ENCODE assay signal across 8 cellular contexts in genomic region chr2:30711646-30712085, GRCh38.
DNase-seq lines count a peak whose midpoint lies in the region; TF ChIP-seq lines count a peak whose summit lies in the region.

No MANE protein-coding gene starts in this region.

- POLR2A ChIA-PET in PC-9 (lab: Charles Lee; ENCODE audit: unreplicated experiment) = interaction anchor here (0.6 kb wide), 1 partner anchor 1018 kb away, joined by 3 read pairs; no protein-coding TSS in a partner anchor

- TF ChIP-seq EP300 in neural cell (conservative IDR thresholded peaks at IDR 0.05; ENCODE audit: poor library complexity, severe bottlenecking) (no peak), stomach (IDR thresholded peaks at IDR 0.05) (no peak)

- WGBS in GM23248 (ENCODE audit: low coverage in 1 of 2, low lambda C conversion rate in 2 of 2, missing lambda C conversion rate in 2 of 2), 2 experiments = 9 to 13% methylated on average over 4 of the region's 4 CpGs
- WGBS in stomach, 5 donors = 19 to 32% (median 26%) methylated on average over 4 of the region's 4 CpGs

- H3K4me1 ChIP-seq in GM23248 (ENCODE audit: insufficient read depth) (no peaks in the 10 kb centered on the region), Karpas-422 (ENCODE audit: low read length) (no peaks in the 10 kb centered on the region), PC-9 (replicated peaks; ENCODE audit: insufficient read depth) (no peaks in the 10 kb centered on the region), fibroblast of lung (ENCODE audit: control insufficient read depth, extremely low read depth, insufficient read depth, low read length) (peaks cover 2% of the 10 kb centered on the region), stomach (peaks cover 0 to 6% (median 3%) of the 10 kb centered on the region in 4 donors)

- no peak for TF ChIP-seq POLR2A in stomach (IDR thresholded peaks at IDR 0.05)

- no TSS peak for BruUV-seq in PC-9 (replicated peaks; lab: Mats Ljungman, UMichigan)

- H4K20me1 ChIP-seq in GM23248 (ENCODE audit: insufficient read depth) (no peaks in the 10 kb centered on the region), Karpas-422 (ENCODE audit: insufficient read depth, low read depth, low read length) (no peaks in the 10 kb centered on the region), PC-9 (ENCODE audit: insufficient read depth) (no peaks in the 10 kb centered on the region), fibroblast of lung (ENCODE audit: control insufficient read depth, extremely low read depth, insufficient read depth, low read length) (no peaks in the 10 kb centered on the region), neural cell (ENCODE audit: insufficient read depth) (no peaks in the 10 kb centered on the region)

- H3K9me2 ChIP-seq in GM23248 (ENCODE audit: insufficient read depth) = no peaks in the 10 kb centered on the region
- no peaks in the 10 kb centered on the region for H3K9me2 ChIP-seq in Karpas-422 (replicated peaks; ENCODE audit: insufficient read depth, low read length)
- H3K9me2 ChIP-seq in PC-9 (ENCODE audit: insufficient read depth) = no peaks in the 10 kb centered on the region
- no peaks in the 10 kb centered on the region for H3K9me2 ChIP-seq in neural cell (ENCODE audit: insufficient read depth, low read length)

- H3K27ac ChIP-seq in GM23248 (no peak overlapping the region), Karpas-422 (ENCODE audit: low read length) (no peak overlapping the region), PC-9 (no peak overlapping the region), fibroblast of lung (ENCODE audit: insufficient read depth, low read length) (no peak overlapping the region), neural cell (ENCODE audit: low read length) (no peak overlapping the region), stomach (no peak overlapping the region)

- H3K9ac ChIP-seq in GM23248 (no peak overlapping the region), Karpas-422 (ENCODE audit: low read length) (no peak overlapping the region), fibroblast of lung (ENCODE audit: insufficient read depth, low read length) (no peak overlapping the region), neural cell (ENCODE audit: low read length) (no peak overlapping the region)

- no peaks in the 10 kb centered on the region for H3K36me3 ChIP-seq in GM23248 (ENCODE audit: low read depth)
- no peaks in the 10 kb centered on the region for H3K36me3 ChIP-seq in Karpas-422 (ENCODE audit: insufficient read depth, low read length)
- no peaks in the 10 kb centered on the region for H3K36me3 ChIP-seq in PC-9 (ENCODE audit: low read depth)
- H3K36me3 ChIP-seq in fibroblast of lung (ENCODE audit: control insufficient read depth, insufficient read depth, low read length) = no peaks in the 10 kb centered on the region
- no peaks in the 10 kb centered on the region for H3K36me3 ChIP-seq in neural cell (ENCODE audit: insufficient read depth, low read length)
- no peaks in the 10 kb centered on the region for H3K36me3 ChIP-seq in stomach

- H3K4me3 ChIP-seq in GM23248 (no peak overlapping the region), Karpas-422 (ENCODE audit: low read length) (no peak overlapping the region), PC-9 (no peak overlapping the region), fibroblast of lung (replicated peaks in 1 of 4; ENCODE audit: control extremely low read depth in 1 of 4, insufficient read depth in 1 of 4, low read depth in 3 of 4, low read length in 4 of 4) (no peak overlapping the region), neural cell (ENCODE audit: low read length) (no peak overlapping the region), stomach (no peak overlapping the region)

- CTCF ChIA-PET in PC-9 (lab: Charles Lee) = interaction anchor here (0.5 to 3.4 kb wide), 19 partner anchors 9 to 1875 kb away, joined by 3 to 78 read pairs (median 4); partner anchors contain the start of genes XDH and YPEL5

- peak; percentile 99 for TF ChIP-seq CTCF in PC-9 (conservative IDR thresholded peaks at IDR 0.05)
- TF ChIP-seq CTCF in fibroblast of lung (conservative IDR thresholded peaks at IDR 0.05 in 1 of 2, IDR thresholded peaks at IDR 0.05 in 1 of 2; ENCODE audit: low read depth in 1 of 2, low read length in 2 of 2) = peak; percentile 100
- TF ChIP-seq CTCF in neural cell (IDR thresholded peaks at IDR 0.05; ENCODE audit: poor library complexity, severe bottlenecking) = peak; percentile 98
- TF ChIP-seq CTCF in stomach (IDR thresholded peaks at IDR 0.05) = peak in 5 of 7 experiments; percentile 92 to 100 (median 98)

- peak; percentile 89 for DNase-seq in EH (ENCODE audit: low read depth)
- peak; percentile 94 for DNase-seq in GM23248
- DNase-seq in Karpas-422 = peak; percentile 95
- peak; percentile 77 to 82 for DNase-seq in PC-9
- peak; percentile 71 for DNase-seq in activated T-cell treated with anti-CD3 and anti-CD28 coated beads for 48 hours (ENCODE audit: low read depth)
- DNase-seq in fibroblast of lung (ENCODE audit: low read depth in 2 of 2) = peak; percentile 77 to 90
- peak; percentile 88 for DNase-seq in stomach

- H3K9me3 ChIP-seq in GM23248 (ENCODE audit: low read depth) (no peaks in the 10 kb centered on the region), Karpas-422 (ENCODE audit: low read length) (no peaks in the 10 kb centered on the region), PC-9 (ENCODE audit: insufficient read depth, low read depth) (0 out of 2 replicates have a peak, but pooled peaks cover 4% of the 10 kb centered on the region), fibroblast of lung (ENCODE audit: control insufficient read depth, insufficient read depth, low read depth, low read length) (no peaks in the 10 kb centered on the region), neural cell (ENCODE audit: low read length) (no peaks in the 10 kb centered on the region), stomach (no peaks in the 10 kb centered on the region)

- no peaks in the 10 kb centered on the region for H3K27me3 ChIP-seq in GM23248 (replicated peaks; ENCODE audit: insufficient read depth)
- no peaks in the 10 kb centered on the region for H3K27me3 ChIP-seq in Karpas-422 (ENCODE audit: low read length)
- H3K27me3 ChIP-seq in PC-9 (ENCODE audit: insufficient read depth, low read depth) = no peaks in the 10 kb centered on the region
- H3K27me3 ChIP-seq in fibroblast of lung (ENCODE audit: control insufficient read depth, insufficient read depth, low read length) = no peaks in the 10 kb centered on the region
- H3K27me3 ChIP-seq in neural cell (ENCODE audit: insufficient read depth, low read depth, low read length) = no peaks in the 10 kb centered on the region
- no peaks in the 10 kb centered on the region for H3K27me3 ChIP-seq in stomach

- H2AFZ ChIP-seq in GM23248 (no peak overlapping the region), Karpas-422 (ENCODE audit: low read length) (no peak overlapping the region), PC-9 (no peak overlapping the region), fibroblast of lung (ENCODE audit: low read length) (no peak overlapping the region), neural cell (ENCODE audit: low read depth, low read length) (no peak overlapping the region)

- intact Hi-C loops in PC-9 (cut with micrococcal nuclease; ENCODE audit: unreplicated experiment) = loop anchor here (1.0 to 10.0 kb wide), 5 partner anchors 503 to 1123 kb away; no protein-coding TSS in a partner anchor
- intact Hi-C loops in stomach (cut with DNase I; ENCODE audit: low total_unique reads) = loop anchor here (5.0 to 10.0 kb wide), 2 partner anchors 456 to 623 kb away; no protein-coding TSS in a partner anchor

- H3K4me2 ChIP-seq in GM23248 (ENCODE audit: unreplicated experiment) (no peak overlapping the region), Karpas-422 (ENCODE audit: low read depth, low read length, poor library complexity, severe bottlenecking) (no peak overlapping the region), PC-9 (no peak overlapping the region), fibroblast of lung (ENCODE audit: extremely low read depth, insufficient read depth, low read length) (no peak overlapping the region), neural cell (ENCODE audit: low read length) (no peak overlapping the region)

- H3K79me2 ChIP-seq in GM23248 (ENCODE audit: insufficient read depth) = no peaks in the 10 kb centered on the region
- H3K79me2 ChIP-seq in Karpas-422 (ENCODE audit: low read length) = no peaks in the 10 kb centered on the region
- H3K79me2 ChIP-seq in PC-9 (ENCODE audit: low read depth) = no peaks in the 10 kb centered on the region
- H3K79me2 ChIP-seq in fibroblast of lung (ENCODE audit: control insufficient read depth, insufficient read depth, low read length) = no peaks in the 10 kb centered on the region
- H3K79me2 ChIP-seq in neural cell (replicated peaks; ENCODE audit: insufficient read depth, low read length) = no peaks in the 10 kb centered on the region

- H3F3A ChIP-seq in GM23248 (ENCODE audit: insufficient read depth) (peaks cover 3% of the 10 kb centered on the region; the same call in 1 of the 2 replicates), PC-9 (ENCODE audit: insufficient read depth, low read depth) (no peaks in the 10 kb centered on the region), neural cell (ENCODE audit: insufficient read depth, low read length, poor library complexity, severe bottlenecking) (no peaks in the 10 kb centered on the region)

- TF ChIP-seq RAD21 in neural cell (conservative IDR thresholded peaks at IDR 0.05) = peak; percentile 85

- in situ Hi-C loops in GM23248 (cut with MboI) = loop anchor here (10.0 kb wide), 1 partner anchor 623 kb away; no protein-coding TSS in a partner anchor

TF ChIP-seq in neural cell, 6 proteins besides CTCF, POLR2A, EP300 and RAD21 (continues in another document):
- TF ChIP-seq SMC3 (conservative IDR thresholded peaks at IDR 0.05; ENCODE audit: poor library complexity) (peak; percentile 94), POLR2AphosphoS5 (IDR thresholded peaks at IDR 0.05) (peak; percentile 22)
